In genomic region chr22:24548812-24549211, GRCh38 we compare ENCODE assay signal across 26 cellular contexts. TPM values are rescaled to one million over a fixed set of nuclear protein-coding genes. Genes with fewer than 3 reads are reported as not detected.
"Had no signal": no experiment of that assay in that cellular context is flagged by ENCODE, and none has a peak within 500 bp of the region (broad histone marks: within the 10 kb centered on the region; RNA-seq: fewer than 3 reads in every experiment).

No MANE protein-coding gene starts in this region.

- FAIRE-seq: urothelium cell line had no signal

- DNase-seq: activated CD4-positive, alpha-beta memory T cell treated with anti-CD3 and anti-CD28 coated beads for 36 hours; activated CD4-positive, alpha-beta T cell treated with anti-CD3 and anti-CD28 coated beads for 48 hours; activated CD8-positive, alpha-beta memory T cell treated with anti-CD3 and anti-CD28 coated beads, Interleukin-2, amount 10 ng/mL, durations not matched to agents 7 days and 5 days; activated gamma-delta T cell treated with Interleukin-2 at 50 U/mL for 16 hours; activated T-cell treated with anti-CD3 and anti-CD28 coated beads for 4 hours; amniotic stem cell; foreskin fibroblast; hippocampal formation; kidney glomerular epithelial cell; left lung; mammary epithelial cell; naive thymus-derived CD8-positive, alpha-beta T cell; retina; spleen; stimulated activated CD4-positive, alpha-beta T cell treated with anti-CD3 and anti-CD28 coated beads, Interleukin-4, amount 100 ng/mL, for 1 hour; transverse colon had no signal

- H3K27ac Mint-ChIP-seq: activated CD4-positive, alpha-beta memory T cell treated with anti-CD3 and anti-CD28 coated beads for 36 hours; activated CD8-positive, alpha-beta memory T cell treated with anti-CD3 and anti-CD28 coated beads, Interleukin-2, amount 10 ng/mL, durations not matched to agents 7 days and 5 days; activated naive CD8-positive, alpha-beta T cell; mesothelial cell of epicardium; neural progenitor cell; progenitor cell of endocrine pancreas; stimulated activated naive CD8-positive, alpha-beta T cell treated with anti-CD3 and anti-CD28 coated beads, Interleukin-15, Interleukin-2, amounts not matched to agents 100 ng/mL and 50 ng/mL, for 24 hours had no signal

- H3K27me3 ChIP-seq: breast epithelium, left lung, neural progenitor cell, spleen, transverse colon had no signal

- H3K4me3 Mint-ChIP-seq: activated CD4-positive, alpha-beta memory T cell treated with anti-CD3 and anti-CD28 coated beads for 36 hours; activated CD8-positive, alpha-beta memory T cell treated with anti-CD3 and anti-CD28 coated beads, Interleukin-2, amount 10 ng/mL, durations not matched to agents 7 days and 5 days; activated naive CD8-positive, alpha-beta T cell; mesothelial cell of epicardium; naive thymus-derived CD8-positive, alpha-beta T cell; neural progenitor cell; stimulated activated naive CD8-positive, alpha-beta T cell treated with anti-CD3 and anti-CD28 coated beads, Interleukin-15, Interleukin-2, amounts not matched to agents 100 ng/mL and 50 ng/mL, for 24 hours had no signal

- H3K4me2 ChIP-seq: neural progenitor cell had no signal

- H3K4me3 ChIP-seq: breast epithelium, coronary artery, left lung, neural progenitor cell, spleen, transverse colon had no signal

- H3K27ac ChIP-seq: breast epithelium, left lung, neural progenitor cell had no signal

- ATAC-seq: activated CD8-positive, alpha-beta memory T cell treated with anti-CD3 and anti-CD28 coated beads, Interleukin-2, amount 10 ng/mL, durations not matched to agents 7 days and 5 days; left lung; naive thymus-derived CD8-positive, alpha-beta T cell had no signal

- H3K27me3 Mint-ChIP-seq: activated CD4-positive, alpha-beta memory T cell treated with anti-CD3 and anti-CD28 coated beads for 36 hours; activated CD8-positive, alpha-beta memory T cell treated with anti-CD3 and anti-CD28 coated beads, Interleukin-2, amount 10 ng/mL, durations not matched to agents 7 days and 5 days; activated naive CD8-positive, alpha-beta T cell; naive thymus-derived CD8-positive, alpha-beta T cell; progenitor cell of endocrine pancreas; stimulated activated naive CD8-positive, alpha-beta T cell treated with anti-CD3 and anti-CD28 coated beads, Interleukin-15, Interleukin-2, amounts not matched to agents 100 ng/mL and 50 ng/mL, for 24 hours had no signal

- H3K36me3 Mint-ChIP-seq: activated naive CD8-positive, alpha-beta T cell had no signal

- H3K9me3 Mint-ChIP-seq: activated CD4-positive, alpha-beta memory T cell treated with anti-CD3 and anti-CD28 coated beads for 36 hours; mesothelial cell of epicardium; naive thymus-derived CD8-positive, alpha-beta T cell; neural progenitor cell; stimulated activated naive CD8-positive, alpha-beta T cell treated with anti-CD3 and anti-CD28 coated beads, Interleukin-15, Interleukin-2, amounts not matched to agents 100 ng/mL and 50 ng/mL, for 24 hours had no signal

- H3K36me3 ChIP-seq: breast epithelium, neural progenitor cell had no signal

- H3K9me3 ChIP-seq: breast epithelium, left lung, spleen, transverse colon had no signal

- H2AFZ ChIP-seq: neural progenitor cell had no signal

- H3K9ac ChIP-seq: neural progenitor cell had no signal

RNA-seq across cellular contexts. Expression of gene LRRC75B, which starts 44.1 kb away (rescaled TPM):
- total RNA-seq: naive thymus-derived CD8-positive, alpha-beta T cell had no signal

RNA-seq across cellular contexts. Expression of gene UPB1, which starts 53.7 kb away (rescaled TPM):
- total RNA-seq: epithelial cell of proximal tubule, fibroblast of lung, mammary epithelial cell had no signal
- polyA plus RNA-seq: mammary epithelial cell had no signal
